ENCODE assay signal across 1 cellular context in the genomic region with DNA sequence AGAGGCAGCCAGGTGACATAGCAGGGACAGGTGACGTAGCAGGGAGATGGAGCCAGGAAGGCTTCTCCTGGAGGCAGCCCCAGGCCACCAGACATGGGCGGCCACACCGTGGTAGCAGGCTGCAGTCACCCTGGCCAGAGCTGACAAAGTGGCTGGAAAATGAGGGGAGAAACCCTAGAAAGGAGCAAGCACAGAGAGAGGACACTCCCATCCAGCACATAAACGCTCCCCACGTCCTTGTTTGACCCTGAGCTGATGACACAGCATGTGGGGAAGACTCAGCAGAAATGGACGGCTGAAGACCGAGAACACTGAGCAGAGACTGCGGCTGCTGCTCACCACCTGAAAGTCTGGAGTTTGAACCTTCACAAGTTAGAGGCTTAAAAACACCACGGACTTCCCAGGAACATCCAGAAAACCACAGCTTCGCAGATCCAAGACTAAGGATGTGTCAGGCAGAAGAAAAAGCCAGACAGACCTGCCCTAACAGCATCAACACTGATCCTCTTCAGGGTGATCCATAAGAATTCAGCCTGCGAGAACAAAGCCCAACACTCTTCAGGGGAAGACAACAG.
TF ChIP-seq lines count a peak whose summit lies in the region.

No MANE protein-coding gene starts in this region.

TF ChIP-seq in SK-N-SH, 30 proteins besides CTCF, POLR2A, EP300 and RAD21 (continued from another document):
- TF ChIP-seq, protein P1, sequence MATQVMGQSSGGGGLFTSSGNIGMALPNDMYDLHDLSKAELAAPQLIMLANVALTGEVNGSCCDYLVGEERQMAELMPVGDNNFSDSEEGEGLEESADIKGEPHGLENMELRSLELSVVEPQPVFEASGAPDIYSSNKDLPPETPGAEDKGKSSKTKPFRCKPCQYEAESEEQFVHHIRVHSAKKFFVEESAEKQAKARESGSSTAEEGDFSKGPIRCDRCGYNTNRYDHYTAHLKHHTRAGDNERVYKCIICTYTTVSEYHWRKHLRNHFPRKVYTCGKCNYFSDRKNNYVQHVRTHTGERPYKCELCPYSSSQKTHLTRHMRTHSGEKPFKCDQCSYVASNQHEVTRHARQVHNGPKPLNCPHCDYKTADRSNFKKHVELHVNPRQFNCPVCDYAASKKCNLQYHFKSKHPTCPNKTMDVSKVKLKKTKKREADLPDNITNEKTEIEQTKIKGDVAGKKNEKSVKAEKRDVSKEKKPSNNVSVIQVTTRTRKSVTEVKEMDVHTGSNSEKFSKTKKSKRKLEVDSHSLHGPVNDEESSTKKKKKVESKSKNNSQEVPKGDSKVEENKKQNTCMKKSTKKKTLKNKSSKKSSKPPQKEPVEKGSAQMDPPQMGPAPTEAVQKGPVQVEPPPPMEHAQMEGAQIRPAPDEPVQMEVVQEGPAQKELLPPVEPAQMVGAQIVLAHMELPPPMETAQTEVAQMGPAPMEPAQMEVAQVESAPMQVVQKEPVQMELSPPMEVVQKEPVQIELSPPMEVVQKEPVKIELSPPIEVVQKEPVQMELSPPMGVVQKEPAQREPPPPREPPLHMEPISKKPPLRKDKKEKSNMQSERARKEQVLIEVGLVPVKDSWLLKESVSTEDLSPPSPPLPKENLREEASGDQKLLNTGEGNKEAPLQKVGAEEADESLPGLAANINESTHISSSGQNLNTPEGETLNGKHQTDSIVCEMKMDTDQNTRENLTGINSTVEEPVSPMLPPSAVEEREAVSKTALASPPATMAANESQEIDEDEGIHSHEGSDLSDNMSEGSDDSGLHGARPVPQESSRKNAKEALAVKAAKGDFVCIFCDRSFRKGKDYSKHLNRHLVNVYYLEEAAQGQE (IDR thresholded peaks at IDR 0.05; ENCODE audit: low read depth, low read length) = no peak
- TF ChIP-seq FOXM1 (IDR thresholded peaks at IDR 0.05; ENCODE audit: low read depth) = no peak
- TF ChIP-seq, protein P2, sequence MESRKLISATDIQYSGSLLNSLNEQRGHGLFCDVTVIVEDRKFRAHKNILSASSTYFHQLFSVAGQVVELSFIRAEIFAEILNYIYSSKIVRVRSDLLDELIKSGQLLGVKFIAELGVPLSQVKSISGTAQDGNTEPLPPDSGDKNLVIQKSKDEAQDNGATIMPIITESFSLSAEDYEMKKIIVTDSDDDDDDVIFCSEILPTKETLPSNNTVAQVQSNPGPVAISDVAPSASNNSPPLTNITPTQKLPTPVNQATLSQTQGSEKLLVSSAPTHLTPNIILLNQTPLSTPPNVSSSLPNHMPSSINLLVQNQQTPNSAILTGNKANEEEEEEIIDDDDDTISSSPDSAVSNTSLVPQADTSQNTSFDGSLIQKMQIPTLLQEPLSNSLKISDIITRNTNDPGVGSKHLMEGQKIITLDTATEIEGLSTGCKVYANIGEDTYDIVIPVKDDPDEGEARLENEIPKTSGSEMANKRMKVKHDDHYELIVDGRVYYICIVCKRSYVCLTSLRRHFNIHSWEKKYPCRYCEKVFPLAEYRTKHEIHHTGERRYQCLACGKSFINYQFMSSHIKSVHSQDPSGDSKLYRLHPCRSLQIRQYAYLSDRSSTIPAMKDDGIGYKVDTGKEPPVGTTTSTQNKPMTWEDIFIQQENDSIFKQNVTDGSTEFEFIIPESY (IDR thresholded peaks at IDR 0.05; ENCODE audit: borderline replicate concordance, low read depth) = no peak
- TF ChIP-seq, protein P3, sequence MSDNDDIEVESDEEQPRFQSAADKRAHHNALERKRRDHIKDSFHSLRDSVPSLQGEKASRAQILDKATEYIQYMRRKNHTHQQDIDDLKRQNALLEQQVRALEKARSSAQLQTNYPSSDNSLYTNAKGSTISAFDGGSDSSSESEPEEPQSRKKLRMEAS (IDR thresholded peaks at IDR 0.05; ENCODE audit: low read depth) = no peak
